Comparison of ENCODE assay signal across 10 cellular contexts in genomic region chr15:72585659-72586058, GRCh38.
DNase-seq lines count a peak whose midpoint lies in the region; ATAC-seq, FAIRE-seq and TF ChIP-seq lines count a peak whose summit lies in the region.
"Had no signal": no experiment of that assay in that cellular context is flagged by ENCODE, and none has a peak within 500 bp of the region (broad histone marks: within the 10 kb centered on the region; RNA-seq: fewer than 3 reads in every experiment).

No MANE protein-coding gene starts in this region.

- no peak overlapping the region for H3K27ac ChIP-seq in GM12878 (ENCODE audit: control insufficient read depth, insufficient read depth)

- ATAC-seq in GM12878, result no peak
- no peak for ATAC-seq in HG03108 (IDR thresholded peaks at IDR 0.05; ENCODE audit: unreplicated experiment)

- no peak for TF ChIP-seq POLR2A in GM12878 (IDR thresholded peaks at IDR 0.05; ENCODE audit: low read depth, low read length)

- in situ Hi-C loops in GM12878 (cut with MboI), result no loop called here

- RAD21 ChIA-PET in GM12878 (lab: Charles Lee; ENCODE audit: unreplicated experiment), result no interaction called here

- intact Hi-C loops in GM12878 (cut with micrococcal nuclease; ENCODE audit: unreplicated experiment), result no loop called here

- SMC1A ChIA-PET in GM12878 (lab: Charles Lee; ENCODE audit: uncharacterized antibody, unreplicated experiment), result interaction anchor here (0.6 to 1.1 kb wide), 2 partner anchors 14 to 543 kb away, joined by 3 read pairs; no protein-coding TSS in a partner anchor

- H2AFZ ChIP-seq in GM12878 (ENCODE audit: control insufficient read depth, low read depth, low read length), result no peak overlapping the region

- H4K20me1 ChIP-seq in GM12878 (ENCODE audit: control insufficient read depth, insufficient read depth), result no peaks in the 10 kb centered on the region

- H3K4me2 ChIP-seq in GM12878 (ENCODE audit: control insufficient read depth, insufficient read depth), result no peak overlapping the region

- no peak for TF ChIP-seq RAD21 in GM12878 (IDR thresholded peaks at IDR 0.05; ENCODE audit: insufficient read depth, low read depth, low read length)

- POLR2A ChIA-PET in BJ (lab: Charles Lee) (no interaction called here), GM12878 (lab: Charles Lee) (no interaction called here)

- no peaks in the 10 kb centered on the region for H3K79me2 ChIP-seq in GM12878 (ENCODE audit: control insufficient read depth, insufficient read depth, low read length)

- no peak overlapping the region for H3K9ac ChIP-seq in GM12878 (ENCODE audit: control insufficient read depth, insufficient read depth, low read length)

- CTCF ChIA-PET in BJ (lab: Yijun Ruan, JAX), result interaction anchor here (1.5 to 1.6 kb wide), 2 partner anchors 15 to 273 kb away, joined by 4 to 11 read pairs; no protein-coding TSS in a partner anchor
- CTCF ChIA-PET in GM12878 (lab: Yijun Ruan, JAX), result interaction anchor here (1.1 to 5.9 kb wide), 2 partner anchors 14 to 55 kb away, joined by 3 to 45 read pairs; no protein-coding TSS in a partner anchor

- no peaks in the 10 kb centered on the region for H3K9me3 ChIP-seq in GM12878 (replicated peaks; ENCODE audit: control insufficient read depth, insufficient read depth, low read length)

- TSS peak; percentile 11 for BruUV-seq in GM12878 (replicated peaks; lab: Mats Ljungman, UMichigan)

- H3K36me3 ChIP-seq in BJ (ENCODE audit: control insufficient read depth, insufficient read depth, low read length), result peaks cover 2% of the 10 kb centered on the region
- peaks cover under 1 to 15% of the 10 kb centered on the region in 2 experiments; a peak in 3 of 4 replicates for H3K36me3 ChIP-seq in GM12878 (ENCODE audit: control insufficient read depth in 2 of 2, insufficient read depth in 2 of 2, low read length in 1 of 2)

- H3K4me3 ChIP-seq in BJ (ENCODE audit: low read depth, low read length), result no peak overlapping the region
- no peak overlapping the region for H3K4me3 ChIP-seq in GM12878

- H3K4me1 ChIP-seq in GM12878 (ENCODE audit: control insufficient read depth, insufficient read depth, low read length), result no peaks in the 10 kb centered on the region

- H3K27me3 ChIP-seq in BJ (ENCODE audit: control insufficient read depth, insufficient read depth, low read length) (no peaks in the 10 kb centered on the region), GM12878 (replicated peaks in 1 of 2; ENCODE audit: control insufficient read depth in 2 of 2, insufficient read depth in 2 of 2, low read length in 1 of 2) (no peaks in the 10 kb centered on the region)

- DNase-seq in BJ (ENCODE audit: low read depth) (no peak), HT1080 (ENCODE audit: low read depth) (peak; percentile 15), GM12878 (ENCODE audit: low read depth, low spot score) (no peak), left kidney (ENCODE audit: low read depth, low spot score) (peak; percentile 20), GDM1 (lab: John Stamatoyannopoulos, UW) (no peak), NCI-H345 treated with DMSO at 0.1 percent for 48 hours (lab: John Stamatoyannopoulos, UW; ENCODE audit: unreplicated experiment) (no peak), DMS153 treated with DMSO at 0.1 percent for 48 hours (lab: John Stamatoyannopoulos, UW; ENCODE audit: unreplicated experiment) (no peak)
- DNase-seq: activated gamma-delta T cell; stimulated activated naive CD4-positive, alpha-beta T cell treated with Interleukin-2 at 50 U/mL for 16 hours had no signal

- TF ChIP-seq EP300 in GM12878 (IDR thresholded peaks at IDR 0.05; ENCODE audit: borderline replicate concordance in 1 of 2, control insufficient read depth in 1 of 2, low read depth in 2 of 2, low read length in 2 of 2), result no peak

- no peak for FAIRE-seq in GM12878 (lab: Jason Lieb, UNC)

- TF ChIP-seq CTCF in BJ (IDR thresholded peaks at IDR 0.05; ENCODE audit: insufficient read depth, low read depth, low read length), result peak; percentile 27
- peak in 1 of 3 experiments; percentile 23; a peak in 2 of 6 replicates for TF ChIP-seq CTCF in GM12878 (IDR thresholded peaks at IDR 0.05 in 2 of 3, conservative IDR thresholded peaks at IDR 0.05 in 1 of 3; ENCODE audit: control insufficient read depth in 2 of 3, extremely low read depth in 1 of 3, insufficient read depth in 1 of 3, low read depth in 3 of 3, low read length in 3 of 3)

TF ChIP-seq in GM12878, 131 proteins besides CTCF, POLR2A, EP300 and RAD21:
- no peak for TF ChIP-seq TCF3 (IDR thresholded peaks at IDR 0.05; ENCODE audit: borderline replicate concordance, insufficient read depth, low read depth, low read length)
- TF ChIP-seq ZNF384 (IDR thresholded peaks at IDR 0.05; ENCODE audit: borderline replicate concordance, low read depth, low read length), result no peak
- TF ChIP-seq LARP7 (IDR thresholded peaks at IDR 0.05), result no peak
- no peak for TF ChIP-seq SMC3 (IDR thresholded peaks at IDR 0.05; ENCODE audit: borderline replicate concordance, low read length)
- no peak for TF ChIP-seq NFYA (IDR thresholded peaks at IDR 0.05; ENCODE audit: borderline replicate concordance, low read depth, low read length)
- no peak for TF ChIP-seq ATF2 (IDR thresholded peaks at IDR 0.05; ENCODE audit: low read length)
- no peak for TF ChIP-seq MLLT1 (IDR thresholded peaks at IDR 0.05)
- TF ChIP-seq ZBTB33 (IDR thresholded peaks at IDR 0.05), result no peak
- TF ChIP-seq MXI1 (IDR thresholded peaks at IDR 0.05; ENCODE audit: low read depth, low read length), result no peak

Comparison
In these comparisons a context has a peak if more than half of its experiments do, and no peak if none do; other contexts are left out.
1. DNase-seq: peak in HT1080 (single experiment) and left kidney (single experiment); none in BJ (single experiment), GM12878 (single experiment), GDM1 (single experiment), NCI-H345 treated with DMSO at 0.1 percent for 48 hours (single experiment) and DMS153 treated with DMSO at 0.1 percent for 48 hours (single experiment).